ENCODE assay signal across 9 cellular contexts in the genomic region with DNA sequence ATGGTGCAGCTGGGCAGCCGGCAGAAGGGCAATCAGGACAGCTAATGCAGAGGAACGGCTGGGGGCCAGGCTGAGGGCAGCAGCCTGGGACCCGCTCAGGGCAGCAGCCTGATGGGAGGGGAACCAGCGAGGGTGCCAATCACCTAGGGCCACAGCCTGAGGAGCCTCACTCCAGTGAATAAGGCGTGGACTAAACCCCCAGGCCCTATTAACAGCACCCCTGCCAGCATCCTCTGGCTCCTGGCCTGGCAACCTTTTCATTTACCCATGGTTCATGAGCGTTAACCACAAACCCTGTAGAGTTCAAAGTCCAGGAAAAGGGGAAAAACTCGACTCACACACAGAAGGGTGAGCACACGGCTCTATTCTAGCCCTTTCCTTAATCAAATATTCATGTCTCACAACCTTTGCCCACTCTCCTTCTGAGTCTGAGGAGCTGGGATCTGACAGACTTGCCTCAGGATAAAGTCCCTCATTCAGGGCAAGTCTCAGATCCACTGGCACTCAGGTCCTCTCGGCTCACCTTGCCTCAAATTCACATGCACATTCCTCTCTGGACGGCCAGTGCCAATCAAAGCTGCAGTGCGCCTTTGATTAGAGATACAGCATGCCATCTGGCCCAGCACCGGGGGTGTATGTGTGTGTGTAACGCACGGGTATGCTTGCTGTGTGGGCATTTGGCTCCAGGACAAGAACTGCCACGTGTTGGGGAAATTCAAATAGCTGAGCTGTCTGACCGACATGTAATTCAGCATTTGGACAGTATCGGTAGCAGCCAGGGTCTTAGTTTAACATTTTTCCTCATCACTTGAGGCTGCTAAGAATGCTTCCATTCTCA.
DNase-seq lines count a peak whose midpoint lies in the region; ATAC-seq and TF ChIP-seq lines count a peak whose summit lies in the region.
"Had no signal": no experiment of that assay in that cellular context is flagged by ENCODE, and none has a peak within 500 bp of the region (broad histone marks: within the 10 kb centered on the region; RNA-seq: fewer than 3 reads in every experiment).

No MANE protein-coding gene starts in this region.

- H3K9me3 Mint-ChIP-seq in central memory CD8-positive, alpha-beta T cell: no peaks in the 10 kb centered on the region

- H3K27ac Mint-ChIP-seq in central memory CD8-positive, alpha-beta T cell (ENCODE audit: low read depth): peak overlapping the region; percentile 81

- H3K27me3 Mint-ChIP-seq in central memory CD8-positive, alpha-beta T cell: no peaks in the 10 kb centered on the region

- H3K9ac ChIP-seq in muscle layer of colon (ENCODE audit: low read length): no peak overlapping the region

- ATAC-seq in Right ventricle myocardium superior (ENCODE audit: poor library complexity): peak; percentile 63
- ATAC-seq in central memory CD8-positive, alpha-beta T cell (replicated peaks; ENCODE audit: extremely low read depth, poor library complexity, severe bottlenecking): no peak
- ATAC-seq in HG02973 (IDR thresholded peaks at IDR 0.05; ENCODE audit: unreplicated experiment): no peak
- ATAC-seq in HG03521 (IDR thresholded peaks at IDR 0.05; ENCODE audit: unreplicated experiment): no peak
- ATAC-seq in GM21390 (IDR thresholded peaks at IDR 0.05; ENCODE audit: unreplicated experiment): no peak
- no peak for ATAC-seq in GM18519 (IDR thresholded peaks at IDR 0.05; ENCODE audit: low FRiP score, unreplicated experiment)

- peaks cover 87% of the 10 kb centered on the region for H3K36me3 Mint-ChIP-seq in central memory CD8-positive, alpha-beta T cell (ENCODE audit: insufficient read depth)

- H3K4me3 ChIP-seq in right atrium auricular region (no peak overlapping the region), muscle layer of colon (ENCODE audit: low read depth in 1 of 2, low read length in 2 of 2) (peak overlapping the region in 1 of 2 donors; percentile 7)

- peak overlapping the region; percentile 27 for H3K4me3 Mint-ChIP-seq in central memory CD8-positive, alpha-beta T cell

- H3K27ac ChIP-seq in right atrium auricular region (no peak overlapping the region), muscle layer of colon (ENCODE audit: low read depth, low read length) (peak overlapping the region; percentile 70)

- intact Hi-C loops in Right ventricle myocardium superior (cut with DNase I): no loop called here

- H3K4me1 Mint-ChIP-seq in central memory CD8-positive, alpha-beta T cell: peaks cover 75% of the 10 kb centered on the region

- H3K9me3 ChIP-seq in right atrium auricular region (no peaks in the 10 kb centered on the region), muscle layer of colon (ENCODE audit: low read length) (no peaks in the 10 kb centered on the region)

- H3K36me3 ChIP-seq in right atrium auricular region (peaks cover 32% of the 10 kb centered on the region), muscle layer of colon (ENCODE audit: insufficient read depth, low read length) (peaks cover 23% of the 10 kb centered on the region)

- H3K4me1 ChIP-seq in right atrium auricular region: peaks cover 0 to 22% of the 10 kb centered on the region in 2 donors
- peaks cover 29% of the 10 kb centered on the region for H3K4me1 ChIP-seq in muscle layer of colon (ENCODE audit: insufficient read depth, low read length)

- H3K27me3 ChIP-seq in right atrium auricular region (no peaks in the 10 kb centered on the region), muscle layer of colon (ENCODE audit: control insufficient read depth in 1 of 2, insufficient read depth in 2 of 2, low read length in 2 of 2) (no peaks in the 10 kb centered on the region)

- peak; percentile 47 for DNase-seq in Right ventricle myocardium superior
- no peak for DNase-seq in right atrium auricular region (ENCODE audit: low spot score)
- no peak for DNase-seq in central memory CD8-positive, alpha-beta T cell (ENCODE audit: low spot score in 2 of 2)
- DNase-seq: NCI-H1105 treated with DMSO at 0.1 percent for 48 hours had no signal

- TF ChIP-seq CTCF in right atrium auricular region (IDR thresholded peaks at IDR 0.05): no peak
